ENCODE assay signal across 10 cellular contexts in the genomic region with DNA sequence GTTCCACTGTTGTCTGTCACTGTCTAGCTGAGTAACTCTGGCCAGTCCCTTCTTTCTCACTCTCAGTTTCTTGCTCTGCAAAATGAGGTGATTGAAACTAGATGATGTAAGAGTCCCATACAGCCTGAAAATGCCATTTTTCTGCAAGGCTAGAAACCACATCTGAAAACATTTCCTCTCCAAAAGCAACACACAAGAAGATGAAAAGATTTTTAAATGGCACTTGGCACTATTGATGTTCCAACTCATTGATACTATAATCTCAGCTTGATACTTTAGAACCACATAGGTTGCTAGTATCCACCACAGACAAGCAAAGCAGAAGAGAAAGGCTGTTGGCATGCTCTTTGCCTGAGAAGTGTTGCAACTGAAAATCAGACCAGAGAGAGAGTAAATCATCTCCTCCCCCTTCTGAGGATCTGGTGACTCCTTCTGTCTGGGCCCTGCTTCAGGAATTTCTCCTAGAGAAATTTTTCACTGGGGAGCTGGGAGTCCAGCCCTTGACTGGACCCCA.
DNase-seq lines count a peak whose midpoint lies in the region; ATAC-seq, FAIRE-seq and TF ChIP-seq lines count a peak whose summit lies in the region.
"Had no signal": no experiment of that assay in that cellular context is flagged by ENCODE, and none has a peak within 500 bp of the region (broad histone marks: within the 10 kb centered on the region; RNA-seq: fewer than 3 reads in every experiment).

No MANE protein-coding gene starts in this region.

- H3K79me2 ChIP-seq in HepG2 (ENCODE audit: insufficient read depth, low read length) = no peaks in the 10 kb centered on the region

- in situ Hi-C loops in HepG2 (cut with HindIII; ENCODE audit: extremely low pct_ligation_motif_present, low pct_unique_long_range_greater_than_20kb) = no loop called here
- in situ Hi-C loops in KBM-7 (cut with MboI; ENCODE audit: low pct_unique_long_range_greater_than_20kb, low sequenced_read_pairs) = no loop called here

- H3K36me3 ChIP-seq in psoas muscle (ENCODE audit: insufficient read depth in 1 of 2, low read depth in 1 of 2) = no peaks in the 10 kb centered on the region
- H3K36me3 ChIP-seq in HepG2 (replicated peaks in 1 of 2; ENCODE audit: control insufficient read depth in 1 of 2, insufficient read depth in 2 of 2, low read length in 2 of 2) = no peaks in the 10 kb centered on the region
- H3K36me3 ChIP-seq: MG63 had no signal

- H3K4me2 ChIP-seq in HepG2 (ENCODE audit: low read depth, low read length) = no peak overlapping the region

- no peak for TF ChIP-seq RAD21 in HepG2 (CRISPR knock-in tag; IDR thresholded peaks at IDR 0.05)

- no peaks in the 10 kb centered on the region for H3K4me1 ChIP-seq in psoas muscle
- no peaks in the 10 kb centered on the region for H3K4me1 ChIP-seq in HepG2 (ENCODE audit: insufficient read depth, low read length)

- H3K4me3 ChIP-seq in Jurkat, Clone E6-1 (ENCODE audit: low read length) = no peak overlapping the region
- H3K4me3 ChIP-seq in psoas muscle (no peak overlapping the region), HepG2 (replicated peaks in 1 of 3; ENCODE audit: insufficient read depth in 1 of 3, low read depth in 2 of 3, low read length in 3 of 3) (no peak overlapping the region)
- H3K4me3 ChIP-seq: MG63 had no signal

- H2AFZ ChIP-seq in HepG2 (ENCODE audit: low read length) = no peak overlapping the region

- POLR2A ChIA-PET in HepG2 (lab: Yijun Ruan, JAX) = no interaction called here

- CTCF ChIA-PET in HepG2 (lab: Yijun Ruan, JAX; ENCODE audit: low intra/inter-chr PET ratio, low total read pairs) = no interaction called here

- H4K20me1 ChIP-seq in HepG2 (ENCODE audit: insufficient read depth, low read length) = no peaks in the 10 kb centered on the region

- no TSS peak for BruUV-seq in HepG2 (replicated peaks; lab: Mats Ljungman, UMichigan)

- H3K27me3 ChIP-seq in psoas muscle (ENCODE audit: insufficient read depth in 3 of 3, low read length in 2 of 3) (no peaks in the 10 kb centered on the region), HepG2 (ENCODE audit: control insufficient read depth in 1 of 2, insufficient read depth in 2 of 2, low read length in 2 of 2) (no peaks in the 10 kb centered on the region)
- H3K27me3 ChIP-seq: MG63 had no signal

- TF ChIP-seq EP300 in HepG2 (IDR thresholded peaks at IDR 0.05; ENCODE audit: low read depth in 2 of 2, low read length in 2 of 2) (no peak), HepG2 (CRISPR knock-in tag; IDR thresholded peaks at IDR 0.05; ENCODE audit: borderline replicate concordance) (no peak)

- no peak for TF ChIP-seq POLR2A in HepG2 (IDR thresholded peaks at IDR 0.05; ENCODE audit: insufficient read depth in 1 of 2, low read depth in 2 of 2, low read length in 2 of 2)

- peak; percentile 56 for DNase-seq in Jurkat, Clone E6-1 (ENCODE audit: low read depth, low spot score)
- DNase-seq in psoas muscle (peak in 1 of 2 donors; percentile 11), HepG2 (ENCODE audit: low spot score) (no peak), GF-D8 (lab: John Stamatoyannopoulos, UW) (no peak), SHP77 (lab: John Stamatoyannopoulos, UW) (no peak), KBM-7 (no peak)
- DNase-seq: MG63 had no signal

- peak; percentile 97 for ATAC-seq in GM19043 (IDR thresholded peaks at IDR 0.05; ENCODE audit: low read depth, unreplicated experiment)
- ATAC-seq in HG02759 (IDR thresholded peaks at IDR 0.05; ENCODE audit: unreplicated experiment) = peak; percentile 89
- ATAC-seq in psoas muscle = peak in 3 of 4 donors; percentile 34 to 51 (median 48)
- ATAC-seq in HepG2 = no peak
- ATAC-seq: natural killer cell treated with Interleukin-12 subunit alpha and Interleukin-12 subunit beta and Interleukin-15 and Interleukin-18, amount 100 ng/mL, for 72 hours had no signal

- TF ChIP-seq CTCF in psoas muscle (IDR thresholded peaks at IDR 0.05) (no peak), HepG2 (CRISPR knock-in tag; IDR thresholded peaks at IDR 0.05) (no peak)

- no peak for FAIRE-seq in HepG2 (lab: Jason Lieb, UNC)

- no peak overlapping the region for H3K9ac ChIP-seq in HepG2 (ENCODE audit: insufficient read depth, low read depth, low read length)

- H3K27ac ChIP-seq in psoas muscle (no peak overlapping the region), HepG2 (ENCODE audit: extremely low read length, insufficient read depth, low read length) (no peak overlapping the region)

- intact Hi-C loops in psoas muscle (cut with DNase I) (no loop called here), HepG2 (cut with micrococcal nuclease; ENCODE audit: unreplicated experiment) (no loop called here)

- H3K9me3 ChIP-seq in psoas muscle (no peaks in the 10 kb centered on the region), HepG2 (ENCODE audit: low read length) (no peaks in the 10 kb centered on the region)
- H3K9me3 ChIP-seq: MG63 had no signal

TF ChIP-seq in HepG2, 621 proteins besides CTCF, POLR2A, EP300 and RAD21:
- TF ChIP-seq, protein P1, sequence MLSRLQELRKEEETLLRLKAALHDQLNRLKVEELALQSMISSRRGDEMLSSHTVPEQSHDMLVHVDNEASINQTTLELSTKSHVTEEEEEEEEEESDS (CRISPR knock-in tag; IDR thresholded peaks at IDR 0.05; ENCODE audit: borderline replicate concordance) = no peak
- no peak for TF ChIP-seq ZNF460 (CRISPR knock-in tag; IDR thresholded peaks at IDR 0.05; ENCODE audit: borderline replicate concordance)
- TF ChIP-seq SIX4 (CRISPR knock-in tag; IDR thresholded peaks at IDR 0.05) = no peak
- no peak for TF ChIP-seq KDM5B (CRISPR knock-in tag; IDR thresholded peaks at IDR 0.05; ENCODE audit: borderline replicate concordance)
- TF ChIP-seq, protein P2, sequence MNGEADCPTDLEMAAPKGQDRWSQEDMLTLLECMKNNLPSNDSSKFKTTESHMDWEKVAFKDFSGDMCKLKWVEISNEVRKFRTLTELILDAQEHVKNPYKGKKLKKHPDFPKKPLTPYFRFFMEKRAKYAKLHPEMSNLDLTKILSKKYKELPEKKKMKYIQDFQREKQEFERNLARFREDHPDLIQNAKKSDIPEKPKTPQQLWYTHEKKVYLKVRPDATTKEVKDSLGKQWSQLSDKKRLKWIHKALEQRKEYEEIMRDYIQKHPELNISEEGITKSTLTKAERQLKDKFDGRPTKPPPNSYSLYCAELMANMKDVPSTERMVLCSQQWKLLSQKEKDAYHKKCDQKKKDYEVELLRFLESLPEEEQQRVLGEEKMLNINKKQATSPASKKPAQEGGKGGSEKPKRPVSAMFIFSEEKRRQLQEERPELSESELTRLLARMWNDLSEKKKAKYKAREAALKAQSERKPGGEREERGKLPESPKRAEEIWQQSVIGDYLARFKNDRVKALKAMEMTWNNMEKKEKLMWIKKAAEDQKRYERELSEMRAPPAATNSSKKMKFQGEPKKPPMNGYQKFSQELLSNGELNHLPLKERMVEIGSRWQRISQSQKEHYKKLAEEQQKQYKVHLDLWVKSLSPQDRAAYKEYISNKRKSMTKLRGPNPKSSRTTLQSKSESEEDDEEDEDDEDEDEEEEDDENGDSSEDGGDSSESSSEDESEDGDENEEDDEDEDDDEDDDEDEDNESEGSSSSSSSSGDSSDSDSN (CRISPR knock-in tag; IDR thresholded peaks at IDR 0.05) = no peak
- TF ChIP-seq THYN1 (CRISPR knock-in tag; IDR thresholded peaks at IDR 0.05; ENCODE audit: borderline replicate concordance, low read depth) = no peak
